1 cellular context compared by ENCODE assay signal in the genomic region with DNA sequence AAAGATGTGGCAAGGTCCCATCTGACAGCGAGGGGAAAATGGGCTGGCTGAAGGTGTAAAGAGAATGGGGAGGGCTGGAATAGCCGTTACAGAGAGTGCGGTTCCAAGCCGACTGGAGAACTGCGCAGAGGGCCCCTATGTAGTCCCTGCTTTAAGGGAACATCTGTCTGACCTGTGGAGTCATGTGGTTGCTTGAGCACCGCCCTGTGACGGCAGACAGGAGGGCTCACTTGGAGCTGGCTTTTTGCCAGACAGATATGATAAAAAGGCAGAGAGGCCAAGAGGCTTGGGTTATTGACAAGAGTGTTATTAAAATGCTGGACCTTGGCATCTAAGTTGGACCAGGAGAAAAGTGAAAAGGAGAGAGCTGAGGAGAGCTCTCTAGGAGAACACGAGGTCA.
TF ChIP-seq lines count a peak whose summit lies in the region.

No MANE protein-coding gene starts in this region.

TF ChIP-seq in IMR-90, 13 proteins besides CTCF, POLR2A, EP300 and RAD21 (continued from another document):
- no peak for TF ChIP-seq NFE2L2 (IDR thresholded peaks at IDR 0.05; ENCODE audit: low read depth, low read length)
- TF ChIP-seq RCOR1 (IDR thresholded peaks at IDR 0.05; ENCODE audit: insufficient replicate concordance, low read length) = no peak
- no peak for TF ChIP-seq SMC3 (IDR thresholded peaks at IDR 0.05; ENCODE audit: low read depth, low read length)
- TF ChIP-seq MAFK (IDR thresholded peaks at IDR 0.05; ENCODE audit: low read depth, low read length) = no peak
